Comparison of ENCODE assay signal across 1 cellular context in the genomic region with DNA sequence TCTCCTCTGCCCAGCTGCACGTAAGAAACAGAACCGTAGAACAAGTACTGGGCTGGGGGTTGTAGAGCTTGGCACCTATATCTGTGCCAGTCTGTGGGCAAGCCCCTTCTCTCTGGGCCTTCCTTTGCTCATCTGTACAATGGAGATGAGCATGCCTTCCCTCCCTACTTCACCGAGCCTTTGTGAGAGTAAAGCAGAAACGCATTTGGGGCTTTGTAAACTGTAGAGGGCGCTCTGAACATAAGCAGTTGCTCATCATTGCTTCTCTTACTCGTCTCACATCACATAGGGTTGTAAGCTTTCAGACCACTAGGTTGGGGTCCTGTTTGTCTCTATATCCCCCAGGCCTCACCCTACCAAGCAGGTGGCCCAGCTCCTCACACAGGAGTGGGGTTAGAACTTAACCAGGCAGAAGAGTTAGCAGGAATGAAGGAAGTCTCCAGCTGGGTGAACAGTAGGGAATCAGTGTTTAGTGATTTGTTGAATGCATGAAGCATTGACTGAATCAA.
TF ChIP-seq lines count a peak whose summit lies in the region.

No MANE protein-coding gene starts in this region.

TF ChIP-seq in H1, 55 proteins besides CTCF, POLR2A, EP300 and RAD21:
- TF ChIP-seq GABPA (IDR thresholded peaks at IDR 0.05; ENCODE audit: borderline replicate concordance, insufficient read depth, low read length) (no peak), CREB1 (IDR thresholded peaks at IDR 0.05) (peak; percentile 22; the same call in 1 of the 2 replicates), TAF1 (IDR thresholded peaks at IDR 0.05; ENCODE audit: low read depth, low read length) (0 out of 2 replicates have a peak, but pooled peaks have one; percentile 19), YY1 (IDR thresholded peaks at IDR 0.05; ENCODE audit: low read depth, low read length) (no peak), SIRT6 (IDR thresholded peaks at IDR 0.05; ENCODE audit: low read length) (no peak), HDAC6 (IDR thresholded peaks at IDR 0.05; ENCODE audit: low read depth, low read length) (no peak), KDM1A (IDR thresholded peaks at IDR 0.05; ENCODE audit: borderline replicate concordance, low read length) (peak; percentile 81; the same call in 1 of the 2 replicates), HDAC2 (IDR thresholded peaks at IDR 0.05; ENCODE audit: borderline replicate concordance in 1 of 2, low read depth in 2 of 2, low read length in 2 of 2) (peak in 1 of 2 experiments; percentile 66; a peak in 1 of 4 replicates)
